ENCODE assay signal across 21 cellular contexts in the genomic region with DNA sequence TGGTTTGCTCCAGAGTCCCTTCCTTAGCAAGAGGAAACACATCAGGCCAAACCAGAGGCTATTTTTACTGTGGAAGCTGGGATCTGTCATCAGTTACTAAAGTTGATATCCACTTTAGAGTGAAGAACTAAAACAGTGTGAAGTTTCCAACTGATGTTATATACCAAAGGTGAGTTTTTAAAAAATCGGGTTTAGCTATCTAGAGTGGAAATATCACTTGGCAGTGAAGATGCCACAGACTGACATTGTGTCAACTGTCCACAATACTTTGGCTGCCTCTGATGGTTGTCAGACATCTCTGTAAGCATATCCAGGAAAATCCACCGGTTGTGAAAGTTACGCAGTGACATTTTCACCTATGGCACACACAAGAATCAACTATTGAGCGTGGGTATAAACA. TPM values are rescaled to one million over a fixed set of nuclear protein-coding genes. Genes with fewer than 3 reads are reported as not detected.
DNase-seq lines count a peak whose midpoint lies in the region; ATAC-seq and TF ChIP-seq lines count a peak whose summit lies in the region.
"Had no signal": no experiment of that assay in that cellular context is flagged by ENCODE, and none has a peak within 500 bp of the region (broad histone marks: within the 10 kb centered on the region; RNA-seq: fewer than 3 reads in every experiment).

No MANE protein-coding gene starts in this region.

- peak overlapping the region; percentile 75 to 85 (median 77) for H3K9ac ChIP-seq in skeletal muscle tissue (ENCODE audit: low read depth in 1 of 3, low read length in 3 of 3)
- H3K9ac ChIP-seq: KMS-11 had no signal

- H3K27ac ChIP-seq in caudate nucleus (ENCODE audit: low read depth, low read length) (peak overlapping the region; percentile 81), skeletal muscle tissue (ENCODE audit: low read depth, low read length) (peak overlapping the region; percentile 45)
- H3K27ac ChIP-seq: esophagus muscularis mucosa, KMS-11 had no signal

- peak overlapping the region; percentile 68 to 81 (median 69) for H3K4me3 ChIP-seq in skeletal muscle tissue (ENCODE audit: low read length in 3 of 3)

- peaks cover 10 to 11% (median 10%) of the 10 kb centered on the region in 3 donors for H3K4me1 ChIP-seq in skeletal muscle tissue (ENCODE audit: control insufficient read depth in 3 of 3, insufficient read depth in 3 of 3, low read length in 3 of 3)

- peak overlapping the region; percentile 76; the same call in 1 of the 2 replicates for H3K4me3 Mint-ChIP-seq in HFFc6
- H3K4me3 Mint-ChIP-seq: activated T-helper 17 cell treated with anti-CD3 and anti-CD28 coated beads, Interleukin-2, amount 50 U/mL, for 72 hours; CD4-positive, alpha-beta memory T cell; naive thymus-derived CD8-positive, alpha-beta T cell had no signal

- H3K36me3 ChIP-seq in skeletal muscle tissue (ENCODE audit: control insufficient read depth in 3 of 3, insufficient read depth in 3 of 3, low read length in 3 of 3), result no peaks in the 10 kb centered on the region
- H3K36me3 ChIP-seq: esophagus muscularis mucosa had no signal

- no peak for TF ChIP-seq CTCF in HFFc6 (IDR thresholded peaks at IDR 0.05)

- no peaks in the 10 kb centered on the region for H3K9me3 ChIP-seq in skeletal muscle tissue (ENCODE audit: control insufficient read depth in 3 of 3, low read length in 3 of 3)

- peaks cover 7% of the 10 kb centered on the region; the same call in 1 of the 2 replicates for H3K9me3 Mint-ChIP-seq in HFFc6

- peaks cover 3% of the 10 kb centered on the region; the same call in 1 of the 2 replicates for H3K36me3 Mint-ChIP-seq in HFFc6 (ENCODE audit: low read depth)

- ATAC-seq in left lobe of liver, result no peak
- ATAC-seq: activated T-helper 17 cell treated with anti-CD3 and anti-CD28 coated beads, Interleukin-2, amount 50 U/mL, for 72 hours; naive thymus-derived CD8-positive, alpha-beta T cell had no signal

- no peak overlapping the region for H3K27ac Mint-ChIP-seq in HFFc6
- H3K27ac Mint-ChIP-seq: activated T-helper 17 cell treated with anti-CD3 and anti-CD28 coated beads, Interleukin-2, amount 50 U/mL, for 72 hours; CD4-positive, alpha-beta memory T cell; immature natural killer cell; naive thymus-derived CD8-positive, alpha-beta T cell had no signal

- H3K27me3 ChIP-seq in skeletal muscle tissue (ENCODE audit: control insufficient read depth in 3 of 3, insufficient read depth in 3 of 3, low read length in 3 of 3), result peaks cover 26 to 64% (median 41%) of the 10 kb centered on the region in 3 donors

- peaks cover 39% of the 10 kb centered on the region for H3K27me3 Mint-ChIP-seq in HFFc6 (ENCODE audit: insufficient read depth)

- DNase-seq in HFFc6 (no peak), caudate nucleus (lab: John Stamatoyannopoulos, UW) (no peak), medulla oblongata (ENCODE audit: extremely low spot score) (peak; percentile 27), left lobe of liver (ENCODE audit: low spot score) (no peak), GM03348 (ENCODE audit: low spot score) (no peak), NCI-H774 (lab: John Stamatoyannopoulos, UW) (no peak)
- DNase-seq in activated CD4-positive, alpha-beta T cell treated with anti-CD3 and anti-CD28 coated beads for 4 hours, result no peak
- DNase-seq: CD4-positive, alpha-beta memory T cell; DMS153; immature natural killer cell; mammary epithelial cell; naive thymus-derived CD8-positive, alpha-beta T cell; NCI-H1048; NCI-H2081 treated with DMSO at 0.1 percent for 48 hours; stimulated activated CD4-positive, alpha-beta T cell treated with anti-CD3 and anti-CD28 coated beads, Interleukin-15, amount 100 ng/mL, for 24 hours; SW 1271 had no signal

- peaks cover 25% of the 10 kb centered on the region; the same call in 1 of the 2 replicates for H3K4me1 Mint-ChIP-seq in HFFc6 (ENCODE audit: low read depth)
- H3K4me1 Mint-ChIP-seq: activated T-helper 17 cell treated with anti-CD3 and anti-CD28 coated beads, Interleukin-2, amount 50 U/mL, for 72 hours had no signal

RNA-seq across cellular contexts. Expression of a gene that starts 9.2 kb away (rescaled TPM):
- total RNA-seq in HFFc6 (2021; fragmentation: NEBNext Ultra II Directional; extraction: Animal tissue kit (Norgen Biotek cat#: 25700)), result 1 to 10 TPM in 1 of 6 experiments, under 1 TPM in 5; 0.43 to 1.0 (median 0.57) TPM
- total RNA-seq in skeletal muscle tissue, result 8.4 TPM
- 21.7 TPM for total RNA-seq in left lobe of liver
- total RNA-seq: activated T-helper 17 cell treated with anti-CD3 and anti-CD28 coated beads, Interleukin-2, amount 50 U/mL, for 72 hours; bronchial epithelial cell; CD4-positive, alpha-beta memory T cell; esophagus muscularis mucosa; naive thymus-derived CD8-positive, alpha-beta T cell had no signal

RNA-seq across cellular contexts. Expression of a gene that starts 12.0 kb away (rescaled TPM):
- under 1 TPM; 0.28 to 0.58 (median 0.49) TPM for total RNA-seq in HFFc6 (2021; fragmentation: NEBNext Ultra II Directional; extraction: Animal tissue kit (Norgen Biotek cat#: 25700))
- 2.6 TPM for total RNA-seq in skeletal muscle tissue
- total RNA-seq in left lobe of liver, result 0.45 TPM
- total RNA-seq: activated T-helper 17 cell treated with anti-CD3 and anti-CD28 coated beads, Interleukin-2, amount 50 U/mL, for 72 hours; bronchial epithelial cell; CD4-positive, alpha-beta memory T cell; esophagus muscularis mucosa; naive thymus-derived CD8-positive, alpha-beta T cell had no signal
